11 cellular contexts compared by ENCODE assay signal in the genomic region with DNA sequence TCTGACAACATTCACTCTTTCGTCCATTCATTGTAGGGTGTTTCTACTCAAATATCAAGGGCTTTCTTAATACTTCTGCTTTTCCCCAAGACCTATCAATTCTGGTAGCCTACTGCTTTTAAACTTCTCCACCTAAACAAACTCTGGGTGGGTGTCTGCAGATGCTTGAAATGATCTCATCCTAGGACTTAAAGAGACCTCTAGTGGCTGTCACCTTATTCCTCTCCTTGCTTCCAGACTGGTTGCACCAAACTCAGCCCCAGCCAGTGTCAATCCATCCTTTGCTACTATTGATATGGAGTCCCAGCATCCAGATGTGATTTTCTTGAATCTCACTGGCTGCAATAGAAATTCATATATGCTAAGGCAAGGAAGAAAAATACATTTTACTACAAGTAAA.
DNase-seq lines count a peak whose midpoint lies in the region; TF ChIP-seq lines count a peak whose summit lies in the region.
"Had no signal": no experiment of that assay in that cellular context is flagged by ENCODE, and none has a peak within 500 bp of the region (broad histone marks: within the 10 kb centered on the region; RNA-seq: fewer than 3 reads in every experiment).

No MANE protein-coding gene starts in this region.

- in situ Hi-C loops in GM13977 (cut with MboI; ENCODE audit: low pct_unique_long_range_greater_than_20kb, low sequenced_read_pairs, unreplicated experiment), result no loop called here
- in situ Hi-C loops in GM13976 (cut with MboI; ENCODE audit: low sequenced_read_pairs, unreplicated experiment), result no loop called here

- H3K36me3 ChIP-seq in hepatocyte (replicated peaks; ENCODE audit: insufficient read depth, low read depth), result no peaks in the 10 kb centered on the region
- H3K36me3 ChIP-seq: cardiac muscle cell had no signal

- WGBS in hepatocyte (ENCODE audit: low lambda C conversion rate, missing lambda C conversion rate), result 73% methylated on average over 1 of the region's 1 CpG

- no peak overlapping the region for H2AFZ ChIP-seq in hepatocyte

- no peaks in the 10 kb centered on the region for H3K27me3 ChIP-seq in hepatocyte
- H3K27me3 ChIP-seq: cardiac muscle cell had no signal

- no peaks in the 10 kb centered on the region for H3K4me1 ChIP-seq in hepatocyte (ENCODE audit: insufficient read depth)

- H4K20me1 ChIP-seq in hepatocyte (ENCODE audit: insufficient read depth, poor library complexity, severe bottlenecking), result no peaks in the 10 kb centered on the region

- no peak overlapping the region for H3K27ac ChIP-seq in hepatocyte
- H3K27ac ChIP-seq: cardiac muscle cell had no signal

- no peaks in the 10 kb centered on the region for H3K9me3 ChIP-seq in hepatocyte (ENCODE audit: low read depth)

- no peak overlapping the region for H3K4me3 ChIP-seq in hepatocyte
- H3K4me3 ChIP-seq: cardiac muscle cell had no signal

- peak; percentile 4 for TF ChIP-seq CTCF in GM13977 (IDR thresholded peaks at IDR 0.05; ENCODE audit: extremely low read depth, insufficient read depth, missing control alignments)
- TF ChIP-seq CTCF in hepatocyte (IDR thresholded peaks at IDR 0.05; ENCODE audit: poor library complexity), result peak; percentile 39
- TF ChIP-seq CTCF in GM20000 (IDR thresholded peaks at IDR 0.05; ENCODE audit: extremely low read depth, missing control alignments), result no peak
- no peak for TF ChIP-seq CTCF in GM13976 (IDR thresholded peaks at IDR 0.05; ENCODE audit: borderline replicate concordance, control extremely low read depth, extremely low read depth, insufficient read depth, missing control alignments)

- H3K9me2 ChIP-seq in hepatocyte (replicated peaks; ENCODE audit: insufficient read depth), result no peaks in the 10 kb centered on the region

- no peak overlapping the region for H3K4me2 ChIP-seq in hepatocyte

- H3K79me2 ChIP-seq in hepatocyte, result no peaks in the 10 kb centered on the region

- DNase-seq in D341Med (ENCODE audit: low spot score), result peak; percentile 55
- DNase-seq in GM13977 (ENCODE audit: low spot score), result no peak
- DNase-seq in NCI-H69 (lab: John Stamatoyannopoulos, UW), result peak; percentile 52
- DNase-seq in hepatocyte (ENCODE audit: low spot score), result peak; percentile 25
- no peak for DNase-seq in nucleus accumbens (lab: John Stamatoyannopoulos, UW)
- no peak for DNase-seq in GM20000 (ENCODE audit: low spot score)
- DNase-seq in GM13976 (ENCODE audit: low spot score), result no peak
- no peak for DNase-seq in NOMO-1 treated with dmso at 0.1 percent for 144 hours (lab: John Stamatoyannopoulos, UW; ENCODE audit: unreplicated experiment)
- DNase-seq: activated CD4-positive, CD25-positive, alpha-beta regulatory T cell; C1 segment of cervical spinal cord had no signal

Comparison
In these comparisons a context has a peak if more than half of its experiments do, and no peak if none do; other contexts are left out.
1. DNase-seq: peak in D341Med (single experiment), NCI-H69 (single experiment) and hepatocyte (single experiment); none in GM13977 (single experiment), nucleus accumbens (0 of 56), GM20000 (single experiment), GM13976 (single experiment) and NOMO-1 treated with dmso at 0.1 percent for 144 hours (single experiment).
2. CTCF ChIP-seq: peak in GM13977 (single experiment) and hepatocyte (single experiment); none in GM20000 (single experiment) and GM13976 (single experiment).